1 cellular context compared by ENCODE assay signal in genomic region chr20:50692553-50692933, GRCh38.
TF ChIP-seq lines count a peak whose summit lies in the region.

No MANE protein-coding gene starts in this region.

TF ChIP-seq in K562, 482 proteins besides CTCF, POLR2A, EP300 and RAD21:
- TF ChIP-seq LCOR (CRISPR knock-in tag; IDR thresholded peaks at IDR 0.05): no peak
- TF ChIP-seq MEIS2 (IDR thresholded peaks at IDR 0.05; ENCODE audit: partially characterized antibody): peak; percentile 49
- peak in 1 of 2 experiments; percentile 60; a peak in 3 of 4 replicates for TF ChIP-seq KDM1A (IDR thresholded peaks at IDR 0.05)
- TF ChIP-seq DMBX1 (CRISPR knock-in tag; IDR thresholded peaks at IDR 0.05; ENCODE audit: borderline replicate concordance): no peak
- 0 out of 2 replicates have a peak, but pooled peaks have one; percentile 35 for TF ChIP-seq HDAC2 (IDR thresholded peaks at IDR 0.05)
- TF ChIP-seq TFAP4 (CRISPR knock-in tag; IDR thresholded peaks at IDR 0.05; ENCODE audit: borderline replicate concordance): peak; percentile 35; the same call in 1 of the 2 replicates
- peak; percentile 11 for TF ChIP-seq PHF20 (IDR thresholded peaks at IDR 0.05; ENCODE audit: partially characterized antibody)
- peak; percentile 56 for TF ChIP-seq SOX6 (IDR thresholded peaks at IDR 0.05)
- TF ChIP-seq FOXP1 (CRISPR knock-in tag; IDR thresholded peaks at IDR 0.05): no peak
- TF ChIP-seq CBX3 (IDR thresholded peaks at IDR 0.05; ENCODE audit: borderline replicate concordance in 1 of 2, low read length in 2 of 2): no peak
- no peak for TF ChIP-seq TRIM28 (IDR thresholded peaks at IDR 0.05)
- no peak for TF ChIP-seq CEBPB (tag; IDR thresholded peaks at IDR 0.05)
- no peak for TF ChIP-seq FOXA3 (CRISPR knock-in tag; conservative IDR thresholded peaks at IDR 0.05 in 1 of 2, IDR thresholded peaks at IDR 0.05 in 1 of 2)
- peak; percentile 22 for TF ChIP-seq EWSR1 (IDR thresholded peaks at IDR 0.05; ENCODE audit: borderline replicate concordance, low read depth, partially characterized antibody)
- TF ChIP-seq GATA2 (CRISPR knock-in tag; IDR thresholded peaks at IDR 0.05): peak; percentile 40
- TF ChIP-seq BCOR (IDR thresholded peaks at IDR 0.05): peak; percentile 46; the same call in 1 of the 2 replicates
- TF ChIP-seq RCOR1 (IDR thresholded peaks at IDR 0.05; ENCODE audit: borderline replicate concordance in 1 of 2, low read depth in 2 of 2, low read length in 2 of 2): peak in 1 of 2 experiments; percentile 56; a peak in 2 of 4 replicates
- TF ChIP-seq PKNOX1 (IDR thresholded peaks at IDR 0.05): peak; percentile 52; the same call in 1 of the 2 replicates
